9 cellular contexts compared by ENCODE assay signal in the genomic region with DNA sequence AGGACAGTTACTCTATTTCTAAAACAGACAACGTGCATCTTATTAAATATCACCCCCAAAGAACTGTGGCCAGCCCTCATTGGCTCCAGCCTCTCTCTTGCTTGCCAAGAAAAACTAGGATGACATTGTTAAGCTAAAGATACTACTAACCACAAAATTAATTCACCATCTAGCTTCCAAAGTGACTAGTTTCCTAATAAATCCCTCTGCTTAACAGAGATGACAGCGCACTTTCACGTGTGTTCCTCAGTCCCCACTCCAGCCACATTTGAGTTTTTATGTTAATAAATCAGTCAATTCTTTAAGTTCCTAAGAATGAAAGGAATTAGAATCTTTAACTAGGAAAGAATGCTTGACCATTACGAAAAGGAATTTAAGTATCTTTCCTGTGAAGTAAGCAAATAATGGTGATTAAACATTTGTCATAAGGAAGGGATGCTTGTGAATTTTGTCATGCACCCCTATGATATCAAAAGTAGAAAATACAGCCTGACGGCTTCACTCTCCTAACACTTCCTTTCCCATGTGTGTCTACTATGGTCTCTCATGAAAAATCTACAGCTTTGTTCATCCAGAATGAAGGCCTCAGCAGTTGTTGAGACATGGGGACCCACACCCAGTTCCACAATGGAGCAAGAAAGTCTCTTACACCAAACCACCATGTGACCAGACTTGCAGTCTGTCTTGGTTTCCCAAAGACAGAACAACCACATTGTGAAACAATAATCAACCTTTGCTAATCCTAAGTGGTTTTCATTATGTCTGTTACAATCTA. TPM values are rescaled to one million over a fixed set of nuclear protein-coding genes. Genes with fewer than 3 reads are reported as not detected.
A peak's percentile ranks its signal among the peaks of the same experiment; 100 is the strongest.
DNase-seq lines count a peak whose midpoint lies in the region; ATAC-seq, FAIRE-seq and TF ChIP-seq lines count a peak whose summit lies in the region.
"Had no signal": no experiment of that assay in that cellular context is flagged by ENCODE, and none has a peak within 500 bp of the region (broad histone marks: within the 10 kb centered on the region; RNA-seq: fewer than 3 reads in every experiment).

No MANE protein-coding gene starts in this region.

- no peak for TF ChIP-seq EP300 in HepG2 (IDR thresholded peaks at IDR 0.05; ENCODE audit: low read depth in 2 of 2, low read length in 2 of 2)
- no peak for TF ChIP-seq EP300 in HepG2 (CRISPR knock-in tag; IDR thresholded peaks at IDR 0.05; ENCODE audit: borderline replicate concordance)

- H3K27ac Mint-ChIP-seq in activated naive CD8-positive, alpha-beta T cell treated with anti-CD3 and anti-CD28 coated beads, Interleukin-2, amount 50 U/mL, for 24 hours: no peak overlapping the region
- no peak overlapping the region for H3K27ac Mint-ChIP-seq in activated naive CD8-positive, alpha-beta T cell treated with anti-CD3 and anti-CD28 coated beads for 36 hours

- CTCF ChIA-PET in HepG2 (lab: Yijun Ruan, JAX; ENCODE audit: low intra/inter-chr PET ratio, low total read pairs): no interaction called here

- peaks cover 95% of the 10 kb centered on the region for H3K79me2 ChIP-seq in HepG2 (ENCODE audit: insufficient read depth, low read length)

- POLR2A ChIA-PET in HepG2 (lab: Yijun Ruan, JAX): no interaction called here

- no peak overlapping the region for H3K4me2 ChIP-seq in HepG2 (ENCODE audit: low read depth, low read length)

- no peak overlapping the region for H3K4me3 ChIP-seq in astrocyte of the cerebellum (ENCODE audit: low read depth, low read length)
- no peak overlapping the region for H3K4me3 ChIP-seq in HepG2 (replicated peaks in 1 of 3; ENCODE audit: insufficient read depth in 1 of 3, low read depth in 2 of 3, low read length in 3 of 3)
- H3K4me3 ChIP-seq: thyroid gland had no signal

- in situ Hi-C loops in astrocyte of the cerebellum (cut with HindIII; ENCODE audit: low sequenced_read_pairs): loop anchor here (5.0 to 10.0 kb wide), 2 partner anchors 58 to 84 kb away; no protein-coding TSS in a partner anchor
- in situ Hi-C loops in HepG2 (cut with HindIII; ENCODE audit: extremely low pct_ligation_motif_present, low pct_unique_long_range_greater_than_20kb): no loop called here

- BruUV-seq in HepG2 (replicated peaks; lab: Mats Ljungman, UMichigan): no TSS peak

- no peak for FAIRE-seq in HepG2 (lab: Jason Lieb, UNC)

- no peak for DNase-seq in activated naive CD8-positive, alpha-beta T cell treated with anti-CD3 and anti-CD28 coated beads, Interleukin-2, amount 50 U/mL, for 24 hours
- DNase-seq in activated naive CD8-positive, alpha-beta T cell treated with anti-CD3 and anti-CD28 coated beads for 36 hours: no peak
- DNase-seq in astrocyte of the cerebellum (ENCODE audit: low read depth): peak; percentile 39
- no peak for DNase-seq in HepG2 (ENCODE audit: low spot score)
- DNase-seq: thyroid gland had no signal

- H2AFZ ChIP-seq in HepG2 (ENCODE audit: low read length): no peak overlapping the region

- peaks cover 61% of the 10 kb centered on the region for H4K20me1 ChIP-seq in HepG2 (ENCODE audit: insufficient read depth, low read length)

- H3K9me3 Mint-ChIP-seq in activated naive CD8-positive, alpha-beta T cell treated with anti-CD3 and anti-CD28 coated beads, Interleukin-2, amount 50 U/mL, for 24 hours: no peaks in the 10 kb centered on the region
- H3K9me3 Mint-ChIP-seq in activated naive CD8-positive, alpha-beta T cell treated with anti-CD3 and anti-CD28 coated beads for 36 hours: no peaks in the 10 kb centered on the region

- no peaks in the 10 kb centered on the region for H3K27me3 ChIP-seq in HepG2 (ENCODE audit: control insufficient read depth in 1 of 2, insufficient read depth in 2 of 2, low read length in 2 of 2)
- H3K27me3 ChIP-seq: thyroid gland had no signal

- no peaks in the 10 kb centered on the region for H3K27me3 Mint-ChIP-seq in activated naive CD8-positive, alpha-beta T cell treated with anti-CD3 and anti-CD28 coated beads, Interleukin-2, amount 50 U/mL, for 24 hours
- H3K27me3 Mint-ChIP-seq in activated naive CD8-positive, alpha-beta T cell treated with anti-CD3 and anti-CD28 coated beads for 36 hours: no peaks in the 10 kb centered on the region

- peaks cover 77% of the 10 kb centered on the region for H3K4me1 ChIP-seq in HepG2 (ENCODE audit: insufficient read depth, low read length)
- H3K4me1 ChIP-seq: thyroid gland had no signal

- TF ChIP-seq CTCF in astrocyte of the cerebellum (IDR thresholded peaks at IDR 0.05; ENCODE audit: low read depth, low read length, missing control alignments) (no peak), HepG2 (CRISPR knock-in tag; IDR thresholded peaks at IDR 0.05) (no peak)

- no peak overlapping the region for H3K9ac ChIP-seq in HepG2 (ENCODE audit: insufficient read depth, low read depth, low read length)

- intact Hi-C loops in HepG2 (cut with micrococcal nuclease; ENCODE audit: unreplicated experiment): no loop called here

- 92% methylated on average over 5 of the region's 5 CpGs for WGBS in HepG2 (ENCODE audit: low lambda C conversion rate)

- peaks cover 45% of the 10 kb centered on the region for H3K4me1 Mint-ChIP-seq in activated naive CD8-positive, alpha-beta T cell treated with anti-CD3 and anti-CD28 coated beads, Interleukin-2, amount 50 U/mL, for 24 hours
- H3K4me1 Mint-ChIP-seq in activated naive CD8-positive, alpha-beta T cell treated with anti-CD3 and anti-CD28 coated beads for 36 hours: peaks cover 34% of the 10 kb centered on the region

- TF ChIP-seq RAD21 in HepG2 (CRISPR knock-in tag; IDR thresholded peaks at IDR 0.05): no peak

- peak; percentile 53 for ATAC-seq in activated naive CD8-positive, alpha-beta T cell treated with anti-CD3 and anti-CD28 coated beads, Interleukin-2, amount 50 U/mL, for 24 hours
- ATAC-seq in HepG2 (no peak), GM19324 (IDR thresholded peaks at IDR 0.05; ENCODE audit: low FRiP score, unreplicated experiment) (no peak), HG03108 (IDR thresholded peaks at IDR 0.05; ENCODE audit: unreplicated experiment) (no peak), GM21515 (IDR thresholded peaks at IDR 0.05; ENCODE audit: unreplicated experiment) (no peak), GM19467 (IDR thresholded peaks at IDR 0.05; ENCODE audit: unreplicated experiment) (no peak)

- peaks cover 4% of the 10 kb centered on the region for H3K36me3 Mint-ChIP-seq in activated naive CD8-positive, alpha-beta T cell treated with anti-CD3 and anti-CD28 coated beads, Interleukin-2, amount 50 U/mL, for 24 hours (ENCODE audit: low read depth)
- no peaks in the 10 kb centered on the region for H3K36me3 Mint-ChIP-seq in activated naive CD8-positive, alpha-beta T cell treated with anti-CD3 and anti-CD28 coated beads for 36 hours

- no peaks in the 10 kb centered on the region for H3K9me3 ChIP-seq in HepG2 (ENCODE audit: low read length)
- H3K9me3 ChIP-seq: thyroid gland had no signal

- TF ChIP-seq POLR2A in HepG2 (IDR thresholded peaks at IDR 0.05; ENCODE audit: insufficient read depth in 1 of 2, low read depth in 2 of 2, low read length in 2 of 2): no peak

- peak overlapping the region; percentile 32 for H3K27ac ChIP-seq in HepG2 (ENCODE audit: extremely low read length, insufficient read depth, low read length)
- H3K27ac ChIP-seq: thyroid gland had no signal

- no peak overlapping the region for H3K4me3 Mint-ChIP-seq in activated naive CD8-positive, alpha-beta T cell treated with anti-CD3 and anti-CD28 coated beads, Interleukin-2, amount 50 U/mL, for 24 hours
- H3K4me3 Mint-ChIP-seq in activated naive CD8-positive, alpha-beta T cell treated with anti-CD3 and anti-CD28 coated beads for 36 hours: no peak overlapping the region

- H3K36me3 ChIP-seq in HepG2 (replicated peaks in 1 of 2; ENCODE audit: control insufficient read depth in 1 of 2, insufficient read depth in 2 of 2, low read length in 2 of 2): peaks cover 0 to 5% of the 10 kb centered on the region in 2 experiments; a peak in 1 of 5 replicates
- H3K36me3 ChIP-seq: thyroid gland had no signal

TF ChIP-seq in HepG2, 621 proteins besides CTCF, POLR2A, EP300 and RAD21 (continues in another document):
- TF ChIP-seq ZNF780A (CRISPR knock-in tag; IDR thresholded peaks at IDR 0.05): no peak

RNA-seq across cellular contexts. Expression of gene CORO1C, which starts 8.1 kb away (rescaled TPM):
- 10 to 100 TPM; 87.4 to 90.6 TPM for total RNA-seq in activated naive CD8-positive, alpha-beta T cell treated with anti-CD3 and anti-CD28 coated beads for 36 hours
- total RNA-seq in HepG2 (2016; rRNA removed; fragmentation: Illumina TruSeq; extraction: Trizol): 73.7 and 128 TPM in 2 replicates
- total RNA-seq in HepG2 (2016; cell fraction: cytosol; rRNA removed; fragmentation: Illumina TruSeq; extraction: Trizol; ENCODE audit: low read depth): 21.0 and 28.0 TPM in 2 replicates
- total RNA-seq in HepG2 (2016; cell fraction: insoluble cytoplasmic fraction; rRNA removed; fragmentation: Illumina TruSeq; extraction: Trizol): 70.7 and 135 TPM in 2 replicates
- total RNA-seq in HepG2 (2016; cell fraction: membrane; rRNA removed; fragmentation: Illumina TruSeq; extraction: Trizol): 29.9 and 30.4 TPM in 2 replicates
- total RNA-seq in HepG2 (2016; cell fraction: nucleus; rRNA removed; fragmentation: Illumina TruSeq; extraction: Trizol): 66.4 and 67.4 TPM in 2 replicates
- 116 and 131 TPM in 2 replicates for polyA plus RNA-seq in HepG2 (2011; rRNA removed)
- polyA plus RNA-seq in HepG2 (2011; cell fraction: cytosol; rRNA removed): 95.2 and 104 TPM in 2 replicates
- polyA plus RNA-seq in HepG2 (2011; cell fraction: nucleus; rRNA removed): 66.8 and 86.4 TPM in 2 replicates
- 68.8 and 74.2 TPM in 2 replicates for polyA plus RNA-seq in HepG2 (2012)
- polyA plus RNA-seq in HepG2 (2016; cell fraction: cytosol; fragmentation: Illumina TruSeq; extraction: Trizol; ENCODE audit: low read depth): 5.3 and 6.6 TPM in 2 replicates
- 202 and 219 TPM in 2 replicates for polyA plus RNA-seq in HepG2 (2016; cell fraction: insoluble cytoplasmic fraction; fragmentation: Illumina TruSeq; extraction: Trizol; ENCODE audit: low read depth)
- 17.3 and 18.7 TPM in 2 replicates for polyA plus RNA-seq in HepG2 (2016; cell fraction: membrane; fragmentation: Illumina TruSeq; extraction: Trizol; ENCODE audit: low read depth)
- 93.1 and 94.0 TPM in 2 replicates for polyA plus RNA-seq in HepG2 (2016; cell fraction: nucleus; fragmentation: Illumina TruSeq; extraction: Trizol; ENCODE audit: insufficient read depth, low read depth)
- 321 and 493 TPM in 2 replicates for polyA minus RNA-seq in HepG2 (2011; rRNA and poly(A)+ RNA removed; ENCODE audit: low replicate concordance)
- polyA minus RNA-seq in HepG2 (2011; cell fraction: cytosol; rRNA and poly(A)+ RNA removed): 108 and 148 TPM in 2 replicates
- polyA minus RNA-seq in HepG2 (2011; cell fraction: nucleus; rRNA and poly(A)+ RNA removed): 132 and 144 TPM in 2 replicates
